ENCODE assay signal across 8 cellular contexts in the genomic region with DNA sequence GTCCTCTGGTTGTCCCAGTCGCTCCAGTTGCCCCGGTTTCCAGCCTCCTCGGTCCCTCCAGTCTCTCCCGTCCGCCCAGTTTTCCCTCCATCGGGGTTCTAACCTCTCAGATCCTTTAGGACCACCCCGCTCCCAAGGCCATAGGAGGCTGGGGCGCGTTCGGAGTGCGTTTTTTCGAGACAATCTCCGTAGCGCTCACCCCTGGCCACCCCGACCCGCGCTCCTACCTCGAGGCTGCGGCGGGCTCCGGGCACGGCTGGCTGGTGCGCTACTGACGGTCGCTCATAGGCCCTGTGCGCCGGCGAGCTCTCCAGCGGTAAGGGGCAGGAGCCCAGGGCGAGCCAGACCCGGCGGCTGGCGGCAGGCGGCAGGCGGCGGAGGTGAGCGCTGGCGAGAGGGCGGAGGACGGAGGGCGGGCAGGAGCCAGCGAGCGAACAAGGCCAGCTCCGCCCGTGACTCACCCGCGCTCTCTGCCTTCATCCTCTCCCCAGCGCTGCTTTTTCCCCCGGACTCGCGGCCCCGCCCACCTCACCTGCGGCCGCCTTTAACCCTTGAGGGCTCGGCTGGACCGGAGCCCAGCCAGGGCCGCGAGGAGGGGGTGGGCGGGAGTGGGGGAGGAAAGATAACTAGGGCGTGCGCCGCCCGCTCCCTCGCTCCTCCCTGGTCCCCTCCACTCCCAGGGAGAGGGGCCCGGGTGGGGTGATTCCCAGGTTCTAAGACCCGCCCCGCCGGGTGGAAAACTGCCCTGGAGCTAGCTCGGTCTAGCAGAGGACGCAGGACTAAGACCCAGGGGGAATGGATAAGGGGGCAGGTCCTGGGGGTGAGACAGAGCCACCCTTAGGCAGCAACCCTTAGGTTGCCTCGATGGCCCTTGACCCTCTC. TPM values are rescaled to one million over a fixed set of nuclear protein-coding genes. Genes with fewer than 3 reads are reported as not detected.
DNase-seq lines count a peak whose midpoint lies in the region; ATAC-seq and TF ChIP-seq lines count a peak whose summit lies in the region.

A gene (minus strand): TSS at position 472 of the 882 bp plus-strand sequence. CDS start 2,734 bp downstream, outside the sequence.

- no peaks in the 10 kb centered on the region for H3K9me3 ChIP-seq in breast epithelium

- peaks cover 73% of the 10 kb centered on the region for H3K27me3 Mint-ChIP-seq in activated B cell treated with CpG ODN at 0.5 μM for 24 hours

- TF ChIP-seq CTCF in activated B cell treated with CpG ODN at 0.5 μM for 24 hours (IDR thresholded peaks at IDR 0.05) (no peak), breast epithelium (IDR thresholded peaks at IDR 0.05) (peak in 1 of 3 donors; percentile 23)

- H3K4me3 Mint-ChIP-seq in activated B cell treated with CpG ODN at 0.5 μM for 24 hours = peak within 1 kb of the TSS; percentile 61

- H3K4me1 Mint-ChIP-seq in activated B cell treated with CpG ODN at 0.5 μM for 24 hours = peaks cover 25% of the 10 kb centered on the region

- no peak within 1 kb of the TSS for H3K27ac Mint-ChIP-seq in activated B cell treated with CpG ODN at 0.5 μM for 24 hours

- intact Hi-C loops in activated B cell treated with CpG ODN at 0.5 μM for 24 hours (cut with micrococcal nuclease) = loop anchor here (1.0 kb wide), 1 partner anchor 8 kb away; no protein-coding TSS in a partner anchor
- intact Hi-C loops in breast epithelium (cut with DNase I; ENCODE audit: low total_unique reads) = no loop called here
- intact Hi-C loops in left colon (cut with DNase I, micrococcal nuclease) = no loop called here

- no peaks in the 10 kb centered on the region for H3K36me3 Mint-ChIP-seq in activated B cell treated with CpG ODN at 0.5 μM for 24 hours (ENCODE audit: low read depth)

- ATAC-seq in activated B cell treated with CpG ODN at 0.5 μM for 24 hours (ENCODE audit: low read depth) (peak; percentile 89), left colon (peak; percentile 96), GM19035 (IDR thresholded peaks at IDR 0.05; ENCODE audit: unreplicated experiment) (no peak), HG03095 (IDR thresholded peaks at IDR 0.05; ENCODE audit: unreplicated experiment) (no peak)

- peak; percentile 70 for DNase-seq in COR-L47 (lab: John Stamatoyannopoulos, UW)
- peak; percentile 71 for DNase-seq in NCI-H1105 (lab: John Stamatoyannopoulos, UW)
- DNase-seq in activated B cell treated with CpG ODN at 0.5 μM for 24 hours = peak; percentile 51
- peak; percentile 80 to 85 for DNase-seq in breast epithelium (ENCODE audit: low spot score in 2 of 2)
- peak; percentile 86 to 91 for DNase-seq in left colon
- DNase-seq in stimulated activated CD4-positive, alpha-beta T cell treated with anti-CD3 and anti-CD28 coated beads, Interleukin-4, amount 100 ng/mL, for 1 hour = peak; percentile 75

- CTCF ChIA-PET in activated B cell treated with CpG ODN at 0.5 μM for 24 hours (lab: Charles Lee) = interaction anchor here (1.1 to 1.9 kb wide), 2 partner anchors 10 to 39 kb away, joined by 4 to 6 read pairs; a partner anchor contains a TSS

- TF ChIP-seq POLR2A in breast epithelium (IDR thresholded peaks at IDR 0.05) = peak; percentile 33

- no peaks in the 10 kb centered on the region for H3K4me1 ChIP-seq in breast epithelium

- POLR2A ChIA-PET in activated B cell treated with CpG ODN at 0.5 μM for 24 hours (lab: Charles Lee) = interaction anchor here (0.7 to 2.4 kb wide), 3 partner anchors 20 to 199 kb away, joined by 5 to 16 read pairs (median 6); a partner anchor contains a TSS

- peaks cover 0 to 27% of the 10 kb centered on the region in 2 donors for H3K27me3 ChIP-seq in breast epithelium

- no peaks in the 10 kb centered on the region for H3K9me3 Mint-ChIP-seq in activated B cell treated with CpG ODN at 0.5 μM for 24 hours

- H3K36me3 ChIP-seq in breast epithelium = no peaks in the 10 kb centered on the region

- peak within 1 kb of the TSS; percentile 75 for H3K27ac ChIP-seq in breast epithelium

- peak within 1 kb of the TSS; percentile 29 to 70 (median 62) for H3K4me3 ChIP-seq in breast epithelium

RNA-seq across cellular contexts. Expression of the gene that starts here (rescaled TPM):
- total RNA-seq in activated B cell treated with CpG ODN at 0.5 μM for 24 hours (0.09 TPM in 1 of 2 replicates, not detected in the other), breast epithelium (1 to 10 TPM in 2 of 3 donors, under 1 TPM in 1; 0.48 to 5.3 (median 3.6) TPM), left colon (10 to 100 TPM in 1 of 2 donors, 1 to 10 TPM in 1; 4.4 to 20.5 TPM)

Comparison
In these comparisons a context has a peak if more than half of its experiments do, and no peak if none do; other contexts are left out.
1. Peak in DNase-seq and ATAC-seq in activated B cell treated with CpG ODN at 0.5 μM for 24 hours; RNA of the gene not detected or under 1 TPM.